9 cellular contexts compared by ENCODE assay signal in genomic region chr13:114066956-114067355, GRCh38.
DNase-seq lines count a peak whose midpoint lies in the region; ATAC-seq, FAIRE-seq and TF ChIP-seq lines count a peak whose summit lies in the region.
"Had no signal": no experiment of that assay in that cellular context is flagged by ENCODE, and none has a peak within 500 bp of the region (broad histone marks: within the 10 kb centered on the region; RNA-seq: fewer than 3 reads in every experiment).

No MANE protein-coding gene starts in this region.

- intact Hi-C loops in GM12878 (cut with micrococcal nuclease; ENCODE audit: unreplicated experiment), result loop anchor here (1.0 to 5.0 kb wide), 4 partner anchors 20 to 160 kb away; no protein-coding TSS in a partner anchor
- intact Hi-C loops in ovary (cut with DNase I), result loop anchor here in 3 of 4 donors (5.0 to 10.0 kb wide), 3 partner anchors 60 to 68 kb away; partner anchors contain the start of gene RASA3 (in 2 of the 3)

- SMC1A ChIA-PET in GM12878 (lab: Charles Lee; ENCODE audit: uncharacterized antibody, unreplicated experiment), result interaction anchor here (0.6 to 1.7 kb wide), 11 partner anchors 9 to 246 kb away, joined by 3 to 9 read pairs (median 4); partner anchors contain the start of gene RASA3

- H3K4me3 ChIP-seq in DND-41 (ENCODE audit: low read depth in 1 of 2, low read length in 2 of 2) (no peak overlapping the region), GM12878 (peak overlapping the region; percentile 42; the same call in 1 of the 2 replicates), ovary (no peak overlapping the region)

- peaks cover 68% of the 10 kb centered on the region for H3K79me2 ChIP-seq in DND-41 (ENCODE audit: insufficient read depth, low read length)
- peaks cover 14% of the 10 kb centered on the region for H3K79me2 ChIP-seq in GM12878 (ENCODE audit: control insufficient read depth, insufficient read depth, low read length)

- RAD21 ChIA-PET in GM12878 (lab: Charles Lee; ENCODE audit: unreplicated experiment), result interaction anchor here (1.0 to 1.8 kb wide), 6 partner anchors 18 to 81 kb away, joined by 3 to 9 read pairs (median 5); no protein-coding TSS in a partner anchor

- H3K9me3 ChIP-seq in DND-41 (ENCODE audit: insufficient read depth, low read length, severe bottlenecking) (no peaks in the 10 kb centered on the region), GM12878 (replicated peaks; ENCODE audit: control insufficient read depth, insufficient read depth, low read length) (no peaks in the 10 kb centered on the region), ovary (no peaks in the 10 kb centered on the region)

- TSS peak; percentile 31 for BruUV-seq in GM12878 (replicated peaks; lab: Mats Ljungman, UMichigan)

- ATAC-seq in DND-41 (ENCODE audit: insufficient read depth, low read depth) (peak; percentile 11; the same call in 1 of the 3 replicates), HG03135 (IDR thresholded peaks at IDR 0.05; ENCODE audit: unreplicated experiment) (peak; percentile 8), GM12878 (peak; percentile 10), HG02588 (IDR thresholded peaks at IDR 0.05; ENCODE audit: unreplicated experiment) (no peak)

- POLR2A ChIA-PET in GM12878 (lab: Charles Lee), result interaction anchor here (0.7 kb wide), 1 partner anchor 1356 kb away, joined by 3 read pairs; no protein-coding TSS in a partner anchor

- H3K27me3 ChIP-seq in DND-41 (ENCODE audit: insufficient read depth, low read length, poor library complexity), result no peaks in the 10 kb centered on the region
- H3K27me3 ChIP-seq in GM12878 (replicated peaks in 1 of 2; ENCODE audit: control insufficient read depth in 2 of 2, insufficient read depth in 2 of 2, low read length in 1 of 2), result no peaks in the 10 kb centered on the region
- no peaks in the 10 kb centered on the region for H3K27me3 ChIP-seq in ovary

- no peak for TF ChIP-seq RAD21 in GM12878 (IDR thresholded peaks at IDR 0.05; ENCODE audit: insufficient read depth, low read depth, low read length)

- H3K9ac ChIP-seq in DND-41 (ENCODE audit: low read depth, low read length) (no peak overlapping the region), GM12878 (ENCODE audit: control insufficient read depth, insufficient read depth, low read length) (peak overlapping the region; percentile 75)

- H3K4me2 ChIP-seq in DND-41 (ENCODE audit: insufficient read depth, low read length) (peak overlapping the region; percentile 19; the same call in 1 of the 2 replicates), GM12878 (ENCODE audit: control insufficient read depth, insufficient read depth) (peak overlapping the region; percentile 87)

- H3K27ac ChIP-seq in DND-41 (ENCODE audit: low read length) (peak overlapping the region; percentile 57), GM12878 (ENCODE audit: control insufficient read depth, insufficient read depth) (peak overlapping the region; percentile 91), ovary (peak overlapping the region; percentile 89 to 99)

- no peak for DNase-seq in DND-41
- no peak for DNase-seq in GM12878 (ENCODE audit: low read depth, low spot score)
- DNase-seq in ovary, result no peak
- DNase-seq in NCI-H510A (lab: John Stamatoyannopoulos, UW), result no peak
- DNase-seq in NCI-H82 (lab: John Stamatoyannopoulos, UW), result no peak
- DNase-seq in stimulated activated CD4-positive, alpha-beta T cell treated with anti-CD3 and anti-CD28 coated beads, Interleukin-15, amount 100 ng/mL, for 24 hours, result no peak
- DNase-seq: amygdala had no signal

- FAIRE-seq in GM12878 (lab: Jason Lieb, UNC), result no peak

- CTCF ChIA-PET in GM12878 (lab: Yijun Ruan, JAX), result interaction anchor here (1.0 to 1.2 kb wide), 2 partner anchors 59 to 61 kb away, joined by 5 read pairs; no protein-coding TSS in a partner anchor

- TF ChIP-seq CTCF in DND-41 (IDR thresholded peaks at IDR 0.05; ENCODE audit: borderline replicate concordance, extremely low read depth, low read length, poor library complexity, severe bottlenecking) (no peak), GM12878 (IDR thresholded peaks at IDR 0.05 in 2 of 3, conservative IDR thresholded peaks at IDR 0.05 in 1 of 3; ENCODE audit: control insufficient read depth in 2 of 3, extremely low read depth in 1 of 3, insufficient read depth in 1 of 3, low read depth in 3 of 3, low read length in 3 of 3) (no peak), ovary (IDR thresholded peaks at IDR 0.05) (no peak)

- in situ Hi-C loops in GM12878 (cut with MboI), result loop anchor here (5.0 kb wide), 1 partner anchor 60 kb away; no protein-coding TSS in a partner anchor

- H3K4me1 ChIP-seq in DND-41 (ENCODE audit: insufficient read depth, low read length), result peaks cover 22% of the 10 kb centered on the region
- H3K4me1 ChIP-seq in GM12878 (ENCODE audit: control insufficient read depth, insufficient read depth, low read length), result peaks cover 50% of the 10 kb centered on the region
- peaks cover 22% of the 10 kb centered on the region for H3K4me1 ChIP-seq in ovary (ENCODE audit: insufficient read depth)

- peaks cover 63% of the 10 kb centered on the region for H4K20me1 ChIP-seq in DND-41 (ENCODE audit: insufficient read depth, low read length)
- no peaks in the 10 kb centered on the region for H4K20me1 ChIP-seq in GM12878 (ENCODE audit: control insufficient read depth, insufficient read depth)

- no peak overlapping the region for H2AFZ ChIP-seq in DND-41 (ENCODE audit: low read depth, low read length)
- no peak overlapping the region for H2AFZ ChIP-seq in GM12878 (ENCODE audit: control insufficient read depth, low read depth, low read length)

- H3K36me3 ChIP-seq in DND-41 (ENCODE audit: insufficient read depth, low read length) (peaks cover 20% of the 10 kb centered on the region), GM12878 (ENCODE audit: control insufficient read depth in 2 of 2, insufficient read depth in 2 of 2, low read length in 1 of 2) (peaks cover 0 to 5% of the 10 kb centered on the region in 2 experiments; a peak in 3 of 4 replicates), ovary (no peaks in the 10 kb centered on the region)

- no peak for TF ChIP-seq POLR2A in GM12878 (IDR thresholded peaks at IDR 0.05; ENCODE audit: low read depth, low read length)
- TF ChIP-seq POLR2A in ovary (IDR thresholded peaks at IDR 0.05), result no peak

- TF ChIP-seq EP300 in GM12878 (IDR thresholded peaks at IDR 0.05; ENCODE audit: borderline replicate concordance in 1 of 2, control insufficient read depth in 1 of 2, low read depth in 2 of 2, low read length in 2 of 2) (no peak), ovary (IDR thresholded peaks at IDR 0.05) (no peak)

- WGBS in GM12878 (ENCODE audit: insufficient coverage, insufficient replicate concordance, low lambda C conversion rate, missing lambda C conversion rate), result 0% methylated on average over 5 of the region's 7 CpGs
- 92 to 100% (median 96%) methylated on average over 2 to 7 of the region's 7 CpGs for WGBS in ovary, 3 donors

TF ChIP-seq in GM12878, 131 proteins besides CTCF, POLR2A, EP300 and RAD21:
- TF ChIP-seq RELB (IDR thresholded peaks at IDR 0.05; ENCODE audit: low read depth) (no peak), NR2C2 (IDR thresholded peaks at IDR 0.05; ENCODE audit: borderline replicate concordance, control insufficient read depth, insufficient read length, low read depth) (no peak)
